In the genomic region with DNA sequence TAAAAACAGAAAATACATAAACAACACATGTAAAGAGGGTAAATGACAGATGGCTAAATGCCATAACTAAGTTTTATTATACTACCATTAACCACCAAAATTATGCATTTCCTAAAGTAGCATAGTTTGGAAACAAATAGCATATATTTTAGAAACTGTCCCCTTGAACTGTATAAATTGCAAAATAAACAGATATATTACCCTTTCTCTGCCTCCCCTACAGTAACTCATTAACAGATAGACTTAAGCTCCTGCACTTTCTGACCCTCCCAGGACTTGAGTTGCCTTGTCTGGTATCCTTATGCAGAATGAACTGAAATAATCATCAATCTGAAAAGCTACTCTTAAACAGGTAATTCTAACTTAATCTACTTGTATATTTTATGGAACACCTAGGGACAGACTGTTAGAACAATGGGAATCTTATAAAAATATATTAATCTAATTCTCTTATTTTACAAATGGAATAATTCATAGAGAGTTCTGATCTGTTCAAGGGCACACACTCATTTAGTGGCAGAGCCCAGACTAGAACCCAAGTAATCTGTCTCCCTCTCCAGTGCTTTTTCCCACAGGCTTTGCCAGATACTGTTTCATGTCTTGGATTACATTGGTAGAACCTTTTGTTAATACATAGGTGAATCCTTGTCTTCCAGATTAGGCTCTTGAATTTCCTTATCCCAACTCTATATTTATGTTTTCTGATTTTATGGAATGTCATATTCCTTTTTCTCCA, we compare ENCODE assay signal across 28 cellular contexts.
"Had no signal": no experiment of that assay in that cellular context is flagged by ENCODE, and none has a peak within 500 bp of the region (broad histone marks: within the 10 kb centered on the region; RNA-seq: fewer than 3 reads in every experiment).

No MANE protein-coding gene starts in this region.

- H3K4me1 ChIP-seq: heart left ventricle, lower lobe of right lung, uterus had no signal

- H3K9me3 ChIP-seq: heart left ventricle, lower lobe of right lung, uterus had no signal

- H3K27ac ChIP-seq: heart left ventricle, lower lobe of right lung, skin epidermis, uterus, VCaP had no signal

- H3K36me3 Mint-ChIP-seq: natural killer cell treated with Interleukin-12 subunit alpha and Interleukin-12 subunit beta and Interleukin-15 and Interleukin-18, amount 100 ng/mL, for 72 hours; stimulated activated memory B cell treated with anti-CD40 and anti-IgM and Interleukin-4, amounts not matched to agents 10 μg/mL and 1 μg/mL and 100 μg/mL, for 72 hours; type B pancreatic cell had no signal

- H3K4me1 Mint-ChIP-seq: endodermal cell had no signal

- H3K4me3 Mint-ChIP-seq: activated CD4-positive, alpha-beta memory T cell treated with anti-CD3 and anti-CD28 coated beads, Interleukin-2, amount 10 ng/mL, durations not matched to agents 7 days and 5 days; activated T-cell treated with anti-CD3 and anti-CD28 coated beads, Interleukin-2, amount 50 U/mL, for 4 hours; activated T-helper 17 cell treated with anti-CD3 and anti-CD28 coated beads, Interleukin-2, amount 50 U/mL, for 72 hours; dendritic cell treated with granulocyte-macrophage colony-stimulating factor and Interleukin-4, amounts not matched to agents 40 ng/mL and 50 ng/mL, for 4 days; endodermal cell; natural killer cell treated with Interleukin-12 subunit alpha and Interleukin-12 subunit beta and Interleukin-15 and Interleukin-18, amount 100 ng/mL, for 72 hours; stimulated activated memory B cell treated with anti-CD40 and anti-IgM and Interleukin-4, amounts not matched to agents 10 μg/mL and 1 μg/mL and 100 μg/mL, for 72 hours; stimulated activated naive CD8-positive, alpha-beta T cell treated with anti-CD3 and anti-CD28 coated beads, Interleukin-15, amount 100 ng/mL, for 72 hours; type B pancreatic cell had no signal

- H3K27ac Mint-ChIP-seq: activated CD4-positive, alpha-beta memory T cell treated with anti-CD3 and anti-CD28 coated beads, Interleukin-2, amount 10 ng/mL, durations not matched to agents 7 days and 5 days; activated T-helper 17 cell treated with anti-CD3 and anti-CD28 coated beads, Interleukin-2, amount 50 U/mL, for 72 hours; dendritic cell treated with granulocyte-macrophage colony-stimulating factor and Interleukin-4, amounts not matched to agents 40 ng/mL and 50 ng/mL, for 4 days; endodermal cell; natural killer cell treated with Interleukin-12 subunit alpha and Interleukin-12 subunit beta and Interleukin-15 and Interleukin-18, amount 100 ng/mL, for 72 hours; stimulated activated memory B cell treated with anti-CD40 and anti-IgM and Interleukin-4, amounts not matched to agents 10 μg/mL and 1 μg/mL and 100 μg/mL, for 72 hours; stimulated activated naive CD8-positive, alpha-beta T cell treated with anti-CD3 and anti-CD28 coated beads, Interleukin-15, amount 100 ng/mL, for 72 hours; type B pancreatic cell had no signal

- H3K27me3 ChIP-seq: heart left ventricle, uterus had no signal

- H3K9me3 Mint-ChIP-seq: activated T-cell treated with anti-CD3 and anti-CD28 coated beads, Interleukin-2, amount 50 U/mL, for 4 hours; activated T-helper 17 cell treated with anti-CD3 and anti-CD28 coated beads, Interleukin-2, amount 50 U/mL, for 72 hours; dendritic cell treated with granulocyte-macrophage colony-stimulating factor and Interleukin-4, amounts not matched to agents 40 ng/mL and 50 ng/mL, for 4 days; endodermal cell; natural killer cell treated with Interleukin-12 subunit alpha and Interleukin-12 subunit beta and Interleukin-15 and Interleukin-18, amount 100 ng/mL, for 72 hours; stimulated activated memory B cell treated with anti-CD40 and anti-IgM and Interleukin-4, amounts not matched to agents 10 μg/mL and 1 μg/mL and 100 μg/mL, for 72 hours; stimulated activated naive CD8-positive, alpha-beta T cell treated with anti-CD3 and anti-CD28 coated beads, Interleukin-15, amount 100 ng/mL, for 72 hours; type B pancreatic cell had no signal

- FAIRE-seq: astrocyte, TTC549 had no signal

- ATAC-seq: activated T-cell treated with anti-CD3 and anti-CD28 coated beads, Interleukin-2, amount 50 U/mL, for 4 hours; esophagus mucosa; heart left ventricle; lower lobe of right lung; natural killer cell treated with Interleukin-12 subunit alpha and Interleukin-12 subunit beta and Interleukin-15 and Interleukin-18, amount 100 ng/mL, for 72 hours; sciatic nerve; stimulated activated memory B cell treated with anti-CD40 and anti-IgM and Interleukin-4, amounts not matched to agents 10 μg/mL and 1 μg/mL and 100 μg/mL, for 72 hours had no signal

- H3K4me3 ChIP-seq: heart left ventricle, lower lobe of right lung, skin epidermis, uterus had no signal

- DNase-seq: activated CD4-positive, alpha-beta memory T cell treated with anti-CD3 and anti-CD28 coated beads, Interleukin-2, amount 10 ng/mL, durations not matched to agents 7 days and 5 days; activated CD4-positive, alpha-beta T cell treated with anti-CD3 and anti-CD28 coated beads for 4 hours; activated gamma-delta T cell treated with Interleukin-2 at 50 U/mL for 16 hours; activated naive CD4-positive, alpha-beta T cell treated with anti-CD3 and anti-CD28 coated beads, Interleukin-2, amount 50 U/mL, for 16 hours; activated T-cell treated with anti-CD3 and anti-CD28 coated beads, Interleukin-2, amount 50 U/mL, for 4 hours; amniotic stem cell; central memory CD4-positive, alpha-beta T cell; endodermal cell; foreskin fibroblast; heart left ventricle; lower lobe of right lung; mesenchymal stem cell; stimulated activated CD4-positive, alpha-beta T cell treated with anti-CD3 and anti-CD28 coated beads, Interleukin-4, amount 100 ng/mL, for 24 hours; stimulated activated CD8-positive, alpha-beta memory T cell treated with anti-CD3 and anti-CD28 coated beads, Interleukin-4, amount 100 ng/mL, for 48 hours; stimulated activated naive CD8-positive, alpha-beta T cell treated with anti-CD3 and anti-CD28 coated beads, Interleukin-15, amount 100 ng/mL, for 72 hours; substantia nigra; uterus had no signal

- H3K27me3 Mint-ChIP-seq: activated T-helper 17 cell treated with anti-CD3 and anti-CD28 coated beads, Interleukin-2, amount 50 U/mL, for 72 hours; dendritic cell treated with granulocyte-macrophage colony-stimulating factor and Interleukin-4, amounts not matched to agents 40 ng/mL and 50 ng/mL, for 4 days; stimulated activated memory B cell treated with anti-CD40 and anti-IgM and Interleukin-4, amounts not matched to agents 10 μg/mL and 1 μg/mL and 100 μg/mL, for 72 hours; stimulated activated naive CD8-positive, alpha-beta T cell treated with anti-CD3 and anti-CD28 coated beads, Interleukin-15, amount 100 ng/mL, for 72 hours; type B pancreatic cell had no signal

- H3K36me3 ChIP-seq: heart left ventricle, lower lobe of right lung, uterus had no signal
